In genomic region chr12:2198088-2198501, GRCh38 we compare ENCODE assay signal across 12 cellular contexts.
DNase-seq lines count a peak whose midpoint lies in the region; ATAC-seq, FAIRE-seq and TF ChIP-seq lines count a peak whose summit lies in the region.
"Had no signal": no experiment of that assay in that cellular context is flagged by ENCODE, and none has a peak within 500 bp of the region (broad histone marks: within the 10 kb centered on the region; RNA-seq: fewer than 3 reads in every experiment).

No MANE protein-coding gene starts in this region.

- peak overlapping the region; percentile 32 for H4K91ac ChIP-seq in H1 (replicated peaks; ENCODE audit: insufficient read length, low read length)

- POLR2A ChIA-PET in H1 (lab: Charles Lee; ENCODE audit: partially characterized antibody): interaction anchor here (0.7 to 1.4 kb wide), 9 partner anchors 9 to 543 kb away, joined by 3 to 5 read pairs (median 3); no protein-coding TSS in a partner anchor

- H3K9me3 ChIP-seq in H1 (ENCODE audit: insufficient read depth in 2 of 2, low read depth in 1 of 2, low read length in 1 of 2): no peaks in the 10 kb centered on the region
- H3K9me3 ChIP-seq: colonic mucosa had no signal

- CTCF ChIA-PET in H1 (lab: Charles Lee; ENCODE audit: partially characterized antibody): interaction anchor here (0.9 to 3.4 kb wide), 7 partner anchors 45 to 169 kb away, joined by 3 to 15 read pairs (median 3); no protein-coding TSS in a partner anchor

- H3K79me1 ChIP-seq in H1 (ENCODE audit: low read depth, low read length): no peaks in the 10 kb centered on the region

- TF ChIP-seq RAD21 in H1 (IDR thresholded peaks at IDR 0.05 in 1 of 2, conservative IDR thresholded peaks at IDR 0.05 in 1 of 2; ENCODE audit: low read depth in 2 of 2, low read length in 2 of 2): no peak

- H3K79me2 ChIP-seq in H1 (ENCODE audit: control insufficient read depth in 1 of 2, insufficient read depth in 2 of 2, low read length in 2 of 2): no peaks in the 10 kb centered on the region

- H3K4me1 ChIP-seq in H1 (replicated peaks in 1 of 4; ENCODE audit: control insufficient read depth in 3 of 4, insufficient read depth in 4 of 4, low read length in 3 of 4): peaks cover 7 to 24% (median 13%) of the 10 kb centered on the region in 4 experiments; a peak in 6 of 7 replicates
- H3K4me1 ChIP-seq: BLaER1, colonic mucosa had no signal

- no peak overlapping the region; the same call in 1 of the 2 replicates for H2BK15ac ChIP-seq in H1 (ENCODE audit: low read length)

- H2BK120ac ChIP-seq in H1 (replicated peaks; ENCODE audit: low read depth, low read length): peak overlapping the region; percentile 25

- H3K18ac ChIP-seq in H1 (ENCODE audit: extremely low read depth, low read length): peak overlapping the region; percentile 97

- H3K36me3 ChIP-seq in H1 (ENCODE audit: control insufficient read depth in 2 of 4, insufficient read depth in 4 of 4, low read length in 3 of 4): no peaks in the 10 kb centered on the region
- H3K36me3 ChIP-seq: BLaER1, colonic mucosa had no signal

- DNase-seq in AG08395 (ENCODE audit: low spot score): peak; percentile 31
- peak; percentile 43 for DNase-seq in LoVo (ENCODE audit: low spot score)
- peak; percentile 71 to 72 for DNase-seq in H1 (ENCODE audit: low read depth in 1 of 2, low spot score in 2 of 2)
- peak; percentile 76 for DNase-seq in kidney glomerular epithelial cell (lab: John Stamatoyannopoulos, UW)
- DNase-seq in HuH-7.5 (ENCODE audit: low spot score): no peak
- DNase-seq in CD1c-positive myeloid dendritic cell (ENCODE audit: extremely low spot score): no peak
- no peak for DNase-seq in NCI-H2196 (lab: John Stamatoyannopoulos, UW; ENCODE audit: unreplicated experiment)
- DNase-seq: activated CD4-positive, alpha-beta T cell treated with anti-CD3 and anti-CD28 coated beads, Interleukin-2, amount 50 U/mL, for 1 hour; colonic mucosa; naive B cell had no signal

- H3K14ac ChIP-seq in H1 (ENCODE audit: insufficient read length): no peak overlapping the region

- H2BK20ac ChIP-seq in H1 (ENCODE audit: low read length): peak overlapping the region; percentile 74; the same call in 1 of the 2 replicates

- H3K27me3 ChIP-seq in H1 (replicated peaks in 1 of 4; ENCODE audit: control insufficient read depth in 3 of 4, extremely low read depth in 1 of 4, insufficient read depth in 3 of 4, low read length in 3 of 4): no peaks in the 10 kb centered on the region
- H3K27me3 ChIP-seq: BLaER1, colonic mucosa had no signal

- H2AFZ ChIP-seq in H1 (ENCODE audit: low read length): no peak overlapping the region

- H3K23me2 ChIP-seq in H1 (ENCODE audit: low read depth, low read length): no peaks in the 10 kb centered on the region

- H4K20me1 ChIP-seq in H1 (replicated peaks in 1 of 2; ENCODE audit: control insufficient read depth in 1 of 2, insufficient read depth in 2 of 2, low read length in 2 of 2): no peaks in the 10 kb centered on the region
- H4K20me1 ChIP-seq: BLaER1 had no signal

- peak overlapping the region in 1 of 4 experiments; percentile 29; a peak in 2 of 7 replicates for H3K9ac ChIP-seq in H1 (replicated peaks in 1 of 4; ENCODE audit: extremely low read depth in 1 of 4, low read depth in 3 of 4, low read length in 3 of 4)
- H3K9ac ChIP-seq: BLaER1 had no signal

- H3K23ac ChIP-seq in H1 (ENCODE audit: insufficient read length): no peak overlapping the region

- H3K4me2 ChIP-seq in H1 (ENCODE audit: insufficient read depth in 1 of 2, low read depth in 2 of 2, low read length in 2 of 2): peak overlapping the region; percentile 51 to 65
- H3K4me2 ChIP-seq: BLaER1 had no signal

- no peak overlapping the region for H4K8ac ChIP-seq in H1 (ENCODE audit: extremely low read depth, insufficient read depth, low read length)

- H2AK5ac ChIP-seq in H1 (ENCODE audit: low read depth, low read length): no peak overlapping the region

- peak overlapping the region; percentile 9; the same call in 1 of the 2 replicates for H3K27ac ChIP-seq in H1 (ENCODE audit: low read depth, low read length)
- H3K27ac ChIP-seq: BLaER1, colonic mucosa had no signal

- H3K4me3 ChIP-seq in H1 (ENCODE audit: extremely low read depth in 1 of 4, insufficient read depth in 2 of 4, low read depth in 3 of 4, low read length in 4 of 4): peak overlapping the region in 3 of 4 experiments; percentile 3 to 50 (median 7); a peak in 4 of 8 replicates
- H3K4me3 ChIP-seq: BLaER1, colonic mucosa had no signal

- ATAC-seq in GM21825 (IDR thresholded peaks at IDR 0.05; ENCODE audit: unreplicated experiment): no peak

- WGBS in H1 (ENCODE audit: extremely low coverage in 1 of 2, insufficient coverage in 1 of 2, insufficient read length in 1 of 2, insufficient replicate concordance in 2 of 2, low coverage in 1 of 2, low lambda C conversion rate in 2 of 2, missing lambda C conversion rate in 1 of 2), 2 experiments: 5% methylated on average over 15 of the region's 15 CpGs; no CpG with 5 or more reads in 1 of the 2 experiments

- no peak overlapping the region for H3K4ac ChIP-seq in H1 (replicated peaks; ENCODE audit: insufficient read length, low read depth, low read length)

- H3K56ac ChIP-seq in H1 (replicated peaks; ENCODE audit: insufficient read length, low read depth, low read length): no peak overlapping the region

- TF ChIP-seq POLR2A in H1 (IDR thresholded peaks at IDR 0.05; ENCODE audit: control extremely low read depth in 1 of 2, low read depth in 2 of 2, low read length in 2 of 2): peak in 1 of 2 experiments; percentile 68; a peak in 2 of 3 replicates

- peak overlapping the region; percentile 27 for H4K5ac ChIP-seq in H1 (ENCODE audit: insufficient read length, low read depth, low read length)

- FAIRE-seq in H1 (lab: Jason Lieb, UNC): peak; percentile 81

- peak overlapping the region; percentile 85; the same call in 1 of the 2 replicates for H2BK12ac ChIP-seq in H1 (ENCODE audit: low read depth, low read length)

- peak overlapping the region; percentile 95 for H2BK5ac ChIP-seq in H1 (ENCODE audit: low read depth, low read length)

- 0 out of 3 replicates have a peak, but pooled peaks of 1 of the 2 experiments have one; percentile 29 for TF ChIP-seq EP300 in H1 (IDR thresholded peaks at IDR 0.05; ENCODE audit: borderline replicate concordance in 1 of 2, low read depth in 2 of 2, low read length in 2 of 2)

- no peak for TF ChIP-seq CTCF in H1 (IDR thresholded peaks at IDR 0.05; ENCODE audit: control extremely low read depth in 1 of 3, insufficient read depth in 1 of 3, low read depth in 1 of 3, low read length in 3 of 3)

TF ChIP-seq in H1, 55 proteins besides CTCF, POLR2A, EP300 and RAD21 (continues in another document):
- TF ChIP-seq SP1 (IDR thresholded peaks at IDR 0.05; ENCODE audit: low read depth, low read length) (0 out of 2 replicates have a peak, but pooled peaks have one; percentile 55), JUN (IDR thresholded peaks at IDR 0.05; ENCODE audit: low read depth, low read length) (peak; percentile 97), BRCA1 (IDR thresholded peaks at IDR 0.05; ENCODE audit: low read depth, low read length) (no peak), FOSL1 (IDR thresholded peaks at IDR 0.05; ENCODE audit: insufficient read depth, low read depth, low read length) (no peak), TCF12 (IDR thresholded peaks at IDR 0.05; ENCODE audit: low read depth, low read length) (0 out of 2 replicates have a peak, but pooled peaks have one; percentile 23), KDM4A (IDR thresholded peaks at IDR 0.05; ENCODE audit: low read depth, low read length, severe bottlenecking) (no peak), NANOG (IDR thresholded peaks at IDR 0.05; ENCODE audit: insufficient read depth, low read depth, low read length, poor library complexity, severe bottlenecking) (peak; percentile 51), RXRA (IDR thresholded peaks at IDR 0.05; ENCODE audit: insufficient read depth, low read depth, low read length) (no peak), GTF2F1 (IDR thresholded peaks at IDR 0.05; ENCODE audit: borderline replicate concordance, low read depth, low read length) (no peak), ATF2 (IDR thresholded peaks at IDR 0.05; ENCODE audit: low read length) (no peak), USF2 (IDR thresholded peaks at IDR 0.05; ENCODE audit: low read length) (no peak), PHF8 (conservative IDR thresholded peaks at IDR 0.05; ENCODE audit: low read depth, low read length) (0 out of 2 replicates have a peak, but pooled peaks have one; percentile 30), ASH2L (IDR thresholded peaks at IDR 0.05; ENCODE audit: low read length) (peak; percentile 66), CHD2 (IDR thresholded peaks at IDR 0.05; ENCODE audit: low read length) (no peak), CREB1 (IDR thresholded peaks at IDR 0.05) (no peak; the same call in 1 of the 2 replicates), JUND (IDR thresholded peaks at IDR 0.05; ENCODE audit: low read length) (peak; percentile 99), POU5F1 (IDR thresholded peaks at IDR 0.05; ENCODE audit: low read depth, low read length) (no peak), KDM1A (IDR thresholded peaks at IDR 0.05; ENCODE audit: borderline replicate concordance, low read length) (peak; percentile 23; the same call in 1 of the 2 replicates)

Comparison
In these comparisons a context has a peak if more than half of its experiments do, and no peak if none do; other contexts are left out.
1. DNase-seq: peak in AG08395 (single experiment), LoVo (single experiment), H1 (2 of 2) and kidney glomerular epithelial cell (single experiment); none in HuH-7.5 (single experiment), CD1c-positive myeloid dendritic cell (single experiment) and NCI-H2196 (single experiment).